ENCODE assay signal across 1 cellular context in genomic region chr16:71727545-71728324, GRCh38.
TF ChIP-seq lines count a peak whose summit lies in the region.

No MANE protein-coding gene starts in this region.

TF ChIP-seq in GM12878, 131 proteins besides CTCF, POLR2A, EP300 and RAD21 (continued from another document):
- no peak for TF ChIP-seq SIX5 (IDR thresholded peaks at IDR 0.05; ENCODE audit: low read depth, low read length, severe bottlenecking)
- peak; percentile 65 for TF ChIP-seq RUNX3 (IDR thresholded peaks at IDR 0.05; ENCODE audit: low read length)
